In genomic region chr2:234026693-234027254, GRCh38 we compare ENCODE assay signal across 1 cellular context.
TF ChIP-seq lines count a peak whose summit lies in the region.

No MANE protein-coding gene starts in this region.

TF ChIP-seq in IMR-90, 13 proteins besides CTCF, POLR2A, EP300 and RAD21 (continued from another document):
- TF ChIP-seq ELK1 (IDR thresholded peaks at IDR 0.05; ENCODE audit: borderline replicate concordance, low read depth, low read length) (no peak), MAZ (IDR thresholded peaks at IDR 0.05; ENCODE audit: borderline replicate concordance, low read depth, low read length) (no peak), MAFK (IDR thresholded peaks at IDR 0.05; ENCODE audit: low read depth, low read length) (no peak)
TF ChIP-seq in IMR-90: peak in this region for 0.
